In the genomic region with DNA sequence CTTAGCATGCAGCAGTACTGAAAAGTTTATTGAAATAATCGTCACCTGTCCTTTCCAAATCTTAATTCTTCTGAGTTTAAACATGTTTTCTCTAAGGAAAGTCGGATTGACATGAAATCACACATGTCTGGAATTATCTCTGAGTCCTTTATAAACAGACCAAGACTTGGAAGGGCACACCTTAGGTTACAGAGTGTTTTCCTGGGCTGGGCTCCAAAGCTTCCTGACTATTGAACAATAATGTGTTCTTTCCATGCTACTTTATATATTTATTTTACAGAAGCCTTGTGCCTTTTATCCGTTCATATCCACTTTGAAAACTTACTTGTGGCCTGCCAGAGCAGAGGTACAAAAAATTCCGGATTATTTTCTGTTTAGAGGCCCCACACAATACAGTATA, we compare ENCODE assay signal across 17 cellular contexts. TPM values are rescaled to one million over a fixed set of nuclear protein-coding genes. Genes with fewer than 3 reads are reported as not detected.
DNase-seq lines count a peak whose midpoint lies in the region; ATAC-seq, FAIRE-seq and TF ChIP-seq lines count a peak whose summit lies in the region.
"Had no signal": no experiment of that assay in that cellular context is flagged by ENCODE, and none has a peak within 500 bp of the region (broad histone marks: within the 10 kb centered on the region; RNA-seq: fewer than 3 reads in every experiment).

No MANE protein-coding gene starts in this region.

- DNase-seq in breast epithelium (ENCODE audit: low spot score in 2 of 2) (no peak), left lobe of liver (ENCODE audit: low spot score) (no peak), small intestine (peak; percentile 45), NCI-H1417 (lab: John Stamatoyannopoulos, UW) (no peak), retina (no peak)
- DNase-seq: activated naive CD4-positive, alpha-beta T cell; dorsolateral prefrontal cortex; NCI-H2029 treated with DMSO at 0.1 percent for 48 hours; NCI-H526 treated with DMSO at 0.1 percent for 48 hours; Peyer's patch; stimulated activated naive CD8-positive, alpha-beta T cell treated with anti-CD3 and anti-CD28 coated beads, Interleukin-15, amount 100 ng/mL, for 72 hours had no signal

- H3K4me2 ChIP-seq in BLaER1 treated with 17β-estradiol and CSF1 and Interleukin-3, amounts not matched to agents 10 nM and 100 nM = peak overlapping the region; percentile 64 to 91 (median 86)

- no peak for TF ChIP-seq POLR2A in breast epithelium (IDR thresholded peaks at IDR 0.05)

- no peak overlapping the region for H3K4me3 ChIP-seq in BLaER1 treated with 17β-estradiol and CSF1 and Interleukin-3, amounts not matched to agents 10 nM and 100 nM
- H3K4me3 ChIP-seq in breast epithelium (no peak overlapping the region), small intestine (ENCODE audit: low read depth in 1 of 2, low read length in 2 of 2) (no peak overlapping the region)
- H3K4me3 ChIP-seq: dorsolateral prefrontal cortex, lung, Peyer's patch had no signal

- ATAC-seq in left lobe of liver (peak; percentile 42), GM21786 (IDR thresholded peaks at IDR 0.05; ENCODE audit: unreplicated experiment) (no peak), GM19455 (IDR thresholded peaks at IDR 0.05; ENCODE audit: unreplicated experiment) (no peak)
- ATAC-seq: stimulated activated naive CD8-positive, alpha-beta T cell treated with anti-CD3 and anti-CD28 coated beads, Interleukin-15, amount 100 ng/mL, for 72 hours; WTC11 had no signal

- H3K9me3 ChIP-seq in BLaER1 treated with 17β-estradiol and CSF1 and Interleukin-3, amounts not matched to agents 10 nM and 100 nM (replicated peaks in 1 of 11) = no peaks in the 10 kb centered on the region
- H3K9me3 ChIP-seq in breast epithelium = no peaks in the 10 kb centered on the region
- no peaks in the 10 kb centered on the region for H3K9me3 ChIP-seq in small intestine (ENCODE audit: control insufficient read depth, low read depth)
- H3K9me3 ChIP-seq: neutrophil, Peyer's patch had no signal

- H3K36me3 ChIP-seq in BLaER1 treated with 17β-estradiol and CSF1 and Interleukin-3, amounts not matched to agents 10 nM and 100 nM = 0 out of 22 replicates have a peak, but pooled peaks cover 0 to 3% (median 0%) of the 10 kb centered on the region in 11 experiments
- H3K36me3 ChIP-seq in breast epithelium = no peaks in the 10 kb centered on the region
- H3K36me3 ChIP-seq in small intestine (ENCODE audit: control insufficient read depth in 2 of 2, insufficient read depth in 2 of 2, low read length in 2 of 2) = no peaks in the 10 kb centered on the region
- H3K36me3 ChIP-seq: neutrophil, Peyer's patch had no signal

- no peaks in the 10 kb centered on the region for H3K27me3 ChIP-seq in BLaER1 treated with 17β-estradiol and CSF1 and Interleukin-3, amounts not matched to agents 10 nM and 100 nM
- H3K27me3 ChIP-seq in breast epithelium (no peaks in the 10 kb centered on the region), small intestine (ENCODE audit: control insufficient read depth in 2 of 2, insufficient read depth in 2 of 2, low read length in 2 of 2) (no peaks in the 10 kb centered on the region)
- H3K27me3 ChIP-seq: dorsolateral prefrontal cortex, neutrophil, Peyer's patch had no signal

- H4K20me1 ChIP-seq in BLaER1 treated with 17β-estradiol and CSF1 and Interleukin-3, amounts not matched to agents 10 nM and 100 nM = peaks cover 9 to 91% (median 17%) of the 10 kb centered on the region in 11 experiments; a peak in 13 of 22 replicates

- FAIRE-seq in small intestine (lab: Jason Lieb, UNC) = no peak

- no peak for TF ChIP-seq CTCF in breast epithelium (IDR thresholded peaks at IDR 0.05)

- 13 to 45% (median 33%) methylated on average over 4 of the region's 4 CpGs for WGBS in small intestine, 3 donors

- H3K4me1 ChIP-seq in BLaER1 treated with 17β-estradiol and CSF1 and Interleukin-3, amounts not matched to agents 10 nM and 100 nM = peaks cover 88 to 97% (median 94%) of the 10 kb centered on the region in 10 experiments
- H3K4me1 ChIP-seq in breast epithelium = peaks cover 0 to 13% of the 10 kb centered on the region in 2 donors
- peaks cover 24 to 52% of the 10 kb centered on the region in 2 donors for H3K4me1 ChIP-seq in small intestine (ENCODE audit: control insufficient read depth in 2 of 2, insufficient read depth in 1 of 2, low read depth in 1 of 2, low read length in 1 of 2)

- H3K27ac ChIP-seq in BLaER1 treated with 17β-estradiol and CSF1 and Interleukin-3, amounts not matched to agents 10 nM and 100 nM = peak overlapping the region in 10 of 11 experiments; percentile 12 to 82 (median 74); a peak in 12 of 22 replicates
- H3K27ac ChIP-seq in breast epithelium = peak overlapping the region; percentile 73 to 76
- peak overlapping the region; percentile 21 to 30 for H3K27ac ChIP-seq in small intestine (ENCODE audit: low read depth in 1 of 2, low read length in 1 of 2)
- H3K27ac ChIP-seq: neutrophil had no signal

- peak overlapping the region in 3 of 11 experiments; percentile 20 to 31 (median 25); a peak in 2 of 22 replicates for H3K9ac ChIP-seq in BLaER1 treated with 17β-estradiol and CSF1 and Interleukin-3, amounts not matched to agents 10 nM and 100 nM

- intact Hi-C loops in breast epithelium (cut with DNase I; ENCODE audit: low total_unique reads) = no loop called here

RNA-seq across cellular contexts. Expression of gene LRCH1, which starts 52.1 kb away (rescaled TPM):
- total RNA-seq in breast epithelium (10 to 100 TPM; 17.0 to 40.4 (median 24.6) TPM), left lobe of liver (6.0 TPM)
- polyA plus RNA-seq in small intestine = 1 to 10 TPM; 6.9 to 7.1 (median 7.0) TPM
